In the genomic region with DNA sequence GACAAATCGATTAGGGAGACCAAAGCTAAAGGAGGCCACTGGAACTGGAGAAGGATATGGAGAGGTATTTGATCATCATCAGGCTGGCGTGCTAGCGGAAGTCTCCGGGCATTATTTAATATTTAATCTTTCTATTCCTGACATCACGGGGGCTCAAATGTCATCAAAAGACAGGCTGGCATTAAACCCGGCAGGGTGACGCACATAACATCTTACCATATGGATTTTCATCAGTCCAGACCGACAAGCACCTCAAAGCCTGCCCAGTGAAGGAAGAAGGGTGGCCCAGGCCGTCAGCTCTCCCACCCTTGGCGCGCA, we compare ENCODE assay signal across 8 cellular contexts. TPM values are rescaled to one million over a fixed set of nuclear protein-coding genes. Genes with fewer than 3 reads are reported as not detected.
DNase-seq lines count a peak whose midpoint lies in the region; ATAC-seq, FAIRE-seq and TF ChIP-seq lines count a peak whose summit lies in the region.

No MANE protein-coding gene starts in this region.

- no peaks in the 10 kb centered on the region for H3K4me1 ChIP-seq in fibroblast of lung (ENCODE audit: control insufficient read depth, extremely low read depth, insufficient read depth, low read length)
- peaks cover 13% of the 10 kb centered on the region for H3K4me1 ChIP-seq in osteoblast (ENCODE audit: insufficient read depth, low read length)

- H3K4me2 ChIP-seq in fibroblast of lung (ENCODE audit: extremely low read depth, insufficient read depth, low read length) (peak overlapping the region; percentile 90), osteoblast (ENCODE audit: insufficient read depth, low read length) (peak overlapping the region; percentile 98)

- H2AFZ ChIP-seq in fibroblast of lung (ENCODE audit: low read length) (peak overlapping the region; percentile 97), osteoblast (ENCODE audit: low read length) (peak overlapping the region; percentile 87)

- H3K36me3 ChIP-seq in fibroblast of lung (ENCODE audit: control insufficient read depth, insufficient read depth, low read length) (no peaks in the 10 kb centered on the region), osteoblast (ENCODE audit: insufficient read depth, low read length) (no peaks in the 10 kb centered on the region)

- H3K4me3 ChIP-seq in fibroblast of lung (replicated peaks in 1 of 4; ENCODE audit: control extremely low read depth in 1 of 4, insufficient read depth in 1 of 4, low read depth in 3 of 4, low read length in 4 of 4) (peak overlapping the region; percentile 85 to 96 (median 88)), osteoblast (ENCODE audit: insufficient read depth, low read length) (peak overlapping the region; percentile 88)

- no peaks in the 10 kb centered on the region for H3K27me3 Mint-ChIP-seq in T-helper 17 cell

- ATAC-seq in HG03097 (IDR thresholded peaks at IDR 0.05; ENCODE audit: low FRiP score, unreplicated experiment) = peak; percentile 9
- ATAC-seq in T-helper 17 cell = no peak
- no peak for ATAC-seq in GM18868 (IDR thresholded peaks at IDR 0.05; ENCODE audit: unreplicated experiment)

- H3K79me2 ChIP-seq in fibroblast of lung (ENCODE audit: control insufficient read depth, insufficient read depth, low read length) (peaks cover 1% of the 10 kb centered on the region), osteoblast (ENCODE audit: insufficient read depth, low read length) (peaks cover 41% of the 10 kb centered on the region)

- H3K36me3 Mint-ChIP-seq in T-helper 17 cell (ENCODE audit: low read depth) = peaks cover 2% of the 10 kb centered on the region

- H3K27ac ChIP-seq in fibroblast of lung (ENCODE audit: insufficient read depth, low read length) (peak overlapping the region; percentile 95), osteoblast (ENCODE audit: low read depth, low read length) (peak overlapping the region; percentile 86)

- peaks cover 24% of the 10 kb centered on the region for H3K4me1 Mint-ChIP-seq in T-helper 17 cell

- peak; percentile 51 for FAIRE-seq in GM18507 (lab: Jason Lieb, UNC)

- peak overlapping the region; percentile 81 for H3K9ac ChIP-seq in fibroblast of lung (ENCODE audit: insufficient read depth, low read length)

- TF ChIP-seq CTCF in fibroblast of lung (conservative IDR thresholded peaks at IDR 0.05 in 1 of 2, IDR thresholded peaks at IDR 0.05 in 1 of 2; ENCODE audit: low read depth in 1 of 2, low read length in 2 of 2) (no peak), osteoblast (IDR thresholded peaks at IDR 0.05; ENCODE audit: extremely low read depth, low read depth, low read length) (no peak)

- H3K9me3 ChIP-seq in T-helper 17 cell (ENCODE audit: control insufficient read depth, low read length, poor library complexity, severe bottlenecking) (no peaks in the 10 kb centered on the region), fibroblast of lung (ENCODE audit: control insufficient read depth, insufficient read depth, low read depth, low read length) (no peaks in the 10 kb centered on the region), osteoblast (ENCODE audit: low read depth, low read length) (no peaks in the 10 kb centered on the region)

- no peak for DNase-seq in GM18507 (ENCODE audit: extremely low spot score, insufficient read length, low read depth)
- no peak for DNase-seq in T-helper 17 cell
- DNase-seq in fibroblast of lung (ENCODE audit: low read depth in 2 of 2) = peak in 1 of 2 donors; percentile 34
- peak; percentile 85 for DNase-seq in osteoblast (ENCODE audit: insufficient read length, low spot score, missing footprints)
- no peak for DNase-seq in effector CD4-positive, alpha-beta T cell
- DNase-seq in stimulated activated CD4-positive, alpha-beta T cell treated with anti-CD3 and anti-CD28 coated beads, Interleukin-4, amount 100 ng/mL, for 4 hours = no peak

- H3K27ac Mint-ChIP-seq in T-helper 17 cell = peak overlapping the region; percentile 94

- H3K4me3 Mint-ChIP-seq in T-helper 17 cell = peak overlapping the region; percentile 96

- H4K20me1 ChIP-seq in fibroblast of lung (ENCODE audit: control insufficient read depth, extremely low read depth, insufficient read depth, low read length) (no peaks in the 10 kb centered on the region), osteoblast (ENCODE audit: insufficient read depth, low read length) (no peaks in the 10 kb centered on the region)

- no peaks in the 10 kb centered on the region for H3K27me3 ChIP-seq in fibroblast of lung (ENCODE audit: control insufficient read depth, insufficient read depth, low read length)
- H3K27me3 ChIP-seq in osteoblast (ENCODE audit: insufficient read depth, low read length) = no peaks in the 10 kb centered on the region

RNA-seq across cellular contexts. Expression of a gene that starts 0.6 kb away (rescaled TPM):
- total RNA-seq in T-helper 17 cell = 10 to 100 TPM; 25.6 to 28.2 TPM
- 64.6 and 80.9 TPM in 2 replicates for total RNA-seq in fibroblast of lung
- polyA plus RNA-seq in fibroblast of lung = 32.5 and 50.0 TPM in 2 replicates
- polyA plus RNA-seq in fibroblast of lung (2012) = 19.7 and 26.6 TPM in 2 replicates
- 5.4 and 14.0 TPM in 2 replicates for polyA minus RNA-seq in fibroblast of lung (ENCODE audit: low replicate concordance)
- total RNA-seq in osteoblast = 209 and 250 TPM in 2 replicates

RNA-seq across cellular contexts. Expression of a gene that starts 0.7 kb away (rescaled TPM):
- total RNA-seq in T-helper 17 cell = under 1 TPM in 1 of 2 donors, not detected in 1; 0.97 TPM
- 2.3 and 3.1 TPM in 2 replicates for total RNA-seq in fibroblast of lung
- 3.2 and 4.0 TPM in 2 replicates for polyA plus RNA-seq in fibroblast of lung
- 1.5 and 2.4 TPM in 2 replicates for polyA plus RNA-seq in fibroblast of lung (2012)
- polyA minus RNA-seq in fibroblast of lung (ENCODE audit: low replicate concordance) = not detected in 2 replicates
- 3.6 and 5.3 TPM in 2 replicates for total RNA-seq in osteoblast
